In genomic region chr1:149885364-149886111, GRCh38 we compare ENCODE assay signal across 8 cellular contexts. TPM values are rescaled to one million over a fixed set of nuclear protein-coding genes. Genes with fewer than 3 reads are reported as not detected.
A peak's percentile ranks its signal among the peaks of the same experiment; 100 is the strongest.
DNase-seq lines count a peak whose midpoint lies in the region; ATAC-seq and TF ChIP-seq lines count a peak whose summit lies in the region.

No MANE protein-coding gene starts in this region.

- H3K27ac ChIP-seq in prostate gland = peak overlapping the region; percentile 95 to 99
- H3K27ac ChIP-seq in vagina = peak overlapping the region; percentile 97

- peaks cover 11 to 14% (median 13%) of the 10 kb centered on the region in 3 donors for H3K4me1 Mint-ChIP-seq in T-cell

- H3K4me3 Mint-ChIP-seq in T-cell = no peak overlapping the region

- CTCF ChIA-PET in T-cell (lab: Charles Lee) = interaction anchor here in 1 of 2 donors (1.0 to 1.4 kb wide), 2 partner anchors 42 to 43 kb away, joined by 4 to 6 read pairs; no protein-coding TSS in a partner anchor

- no peaks in the 10 kb centered on the region for H3K27me3 Mint-ChIP-seq in T-cell

- H3K4me1 ChIP-seq in prostate gland (replicated peaks) = no peaks in the 10 kb centered on the region
- H3K4me1 ChIP-seq in vagina = peaks cover 23% of the 10 kb centered on the region

- WGBS in prostate gland = under 1% methylated on average over 36 of the region's 36 CpGs

- TF ChIP-seq CTCF in prostate gland (IDR thresholded peaks at IDR 0.05) (no peak), vagina (IDR thresholded peaks at IDR 0.05) (no peak)

- H3K9me3 Mint-ChIP-seq in T-cell = no peaks in the 10 kb centered on the region

- H3K9me3 ChIP-seq in prostate gland (no peaks in the 10 kb centered on the region), vagina (no peaks in the 10 kb centered on the region)

- DNase-seq in NCI-H146 treated with DMSO at 0.1 percent for 48 hours (lab: John Stamatoyannopoulos, UW; ENCODE audit: unreplicated experiment) (peak; percentile 77), T-cell (peak; percentile 43 to 74 (median 60)), anterior cingulate cortex (lab: John Stamatoyannopoulos, UW) (peak; percentile 20 to 85 (median 74)), left ventricle myocardium superior (peak; percentile 89), prostate gland (ENCODE audit: low spot score) (peak; percentile 91), vagina (ENCODE audit: extremely low spot score in 2 of 2) (peak in 1 of 2 donors; percentile 96)

- intact Hi-C loops in left ventricle myocardium superior (cut with micrococcal nuclease) (no loop called here), prostate gland (cut with DNase I) (no loop called here), vagina (cut with DNase I) (no loop called here)

- H3K27ac Mint-ChIP-seq in T-cell = no peak overlapping the region

- H3K36me3 ChIP-seq in prostate gland (no peaks in the 10 kb centered on the region), vagina (no peaks in the 10 kb centered on the region)

- peak; percentile 60 for TF ChIP-seq POLR2A in prostate gland (IDR thresholded peaks at IDR 0.05)
- peak in 1 of 2 donors; percentile 54 for TF ChIP-seq POLR2A in vagina (IDR thresholded peaks at IDR 0.05)

- no peaks in the 10 kb centered on the region for H3K36me3 Mint-ChIP-seq in T-cell

- H3K4me3 ChIP-seq in GM08714 (ENCODE audit: low read length) (peak overlapping the region; percentile 98), prostate gland (peak overlapping the region; percentile 72 to 81), vagina (peak overlapping the region; percentile 60 to 66)

- POLR2A ChIA-PET in T-cell (lab: Charles Lee) = interaction anchor here (0.7 to 4.1 kb wide), 11 partner anchors 13 to 693 kb away, joined by 3 to 56 read pairs (median 11); partner anchors contain the start of genes BOLA1 (in 1 of the 2), SF3B4 (in 1 of the 2) and VPS45 (in 1 of the 2)

- peak; percentile 1 to 5 (median 4) for ATAC-seq in T-cell (replicated peaks in 1 of 4)
- ATAC-seq in left ventricle myocardium superior = peak; percentile 69
- no peak for ATAC-seq in GM19467 (IDR thresholded peaks at IDR 0.05; ENCODE audit: unreplicated experiment)

- no peaks in the 10 kb centered on the region for H3K27me3 ChIP-seq in prostate gland (replicated peaks; ENCODE audit: insufficient read depth)
- H3K27me3 ChIP-seq in vagina = no peaks in the 10 kb centered on the region

RNA-seq across cellular contexts. Expression of gene BOLA1, which starts 13.8 kb away (rescaled TPM):
- total RNA-seq in T-cell (10 to 100 TPM in 3 of 5 donors, 1 to 10 TPM in 2; 6.0 to 27.6 (median 26.1) TPM), left ventricle myocardium superior (16.7 TPM), prostate gland (10 to 100 TPM; 37.8 to 40.6 TPM), vagina (43.0 TPM)

RNA-seq across cellular contexts. Expression of gene SV2A, which starts 32.1 kb away (rescaled TPM):
- total RNA-seq in T-cell (1 to 10 TPM; 3.1 to 4.5 (median 3.9) TPM), left ventricle myocardium superior (0.22 TPM), prostate gland (1 to 10 TPM; 2.1 to 3.4 TPM), vagina (7.6 TPM)

RNA-seq across cellular contexts. Expression of gene SF3B4, which starts 42.1 kb away (rescaled TPM):
- total RNA-seq in T-cell (10 to 100 TPM; 45.3 to 54.6 (median 51.6) TPM), left ventricle myocardium superior (27.4 TPM), prostate gland (10 to 100 TPM; 15.0 to 22.1 TPM), vagina (21.6 TPM)

RNA-seq across cellular contexts. Expression of gene MTMR11, which starts 51.1 kb away (rescaled TPM):
- total RNA-seq in T-cell (1 to 10 TPM in 4 of 5 donors, under 1 TPM in 1; 0.58 to 2.5 (median 1.5) TPM), left ventricle myocardium superior (2.5 TPM), prostate gland (10 to 100 TPM in 1 of 2 donors, 1 to 10 TPM in 1; 2.6 to 25.5 TPM), vagina (16.9 TPM)
